ENCODE assay signal across 11 cellular contexts in the genomic region with DNA sequence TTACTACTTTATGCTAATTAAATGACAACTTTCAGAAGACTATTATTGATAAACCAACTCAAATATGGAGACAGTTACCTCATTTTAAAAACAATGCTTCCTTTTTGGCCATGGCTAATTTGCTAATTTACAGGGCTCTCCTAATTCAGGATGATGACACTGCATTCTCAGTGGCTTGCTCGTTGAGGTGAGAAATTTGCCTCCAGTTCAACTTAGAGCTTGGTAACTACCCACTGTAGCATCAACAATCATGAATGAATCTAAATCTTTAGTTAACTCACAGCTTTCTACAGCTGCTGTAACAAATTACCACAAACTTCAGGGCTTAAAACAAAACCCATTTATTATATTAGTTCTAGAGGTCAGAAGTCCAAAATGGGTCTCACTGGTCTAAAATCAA. TPM values are rescaled to one million over a fixed set of nuclear protein-coding genes. Genes with fewer than 3 reads are reported as not detected.
DNase-seq lines count a peak whose midpoint lies in the region; ATAC-seq and TF ChIP-seq lines count a peak whose summit lies in the region.
"Had no signal": no experiment of that assay in that cellular context is flagged by ENCODE, and none has a peak within 500 bp of the region (broad histone marks: within the 10 kb centered on the region; RNA-seq: fewer than 3 reads in every experiment).

No MANE protein-coding gene starts in this region.

- no peak overlapping the region for H2AFZ ChIP-seq in HCT116 (ENCODE audit: low read depth, low read length, poor library complexity, severe bottlenecking)

- H3K79me2 ChIP-seq in HCT116 (ENCODE audit: insufficient read depth, low read length): peaks cover 17% of the 10 kb centered on the region

- peaks cover 3% of the 10 kb centered on the region; the same call in 1 of the 2 replicates for H4K20me1 ChIP-seq in HCT116 (ENCODE audit: insufficient read depth)

- CTCF ChIA-PET in HCT116 (lab: Charles Lee): no interaction called here

- BruUV-seq in HCT116 (replicated peaks; lab: Mats Ljungman, UMichigan): no TSS peak

- H3K9me3 ChIP-seq in HCT116 (ENCODE audit: control insufficient read depth in 1 of 2, insufficient read depth in 1 of 2, low read depth in 1 of 2, low read length in 2 of 2) (no peaks in the 10 kb centered on the region), skeletal muscle satellite cell (replicated peaks; ENCODE audit: low read length) (no peaks in the 10 kb centered on the region)
- H3K9me3 ChIP-seq: upper lobe of left lung had no signal

- ATAC-seq in HCT116: no peak

- DNase-seq in HCT116 (ENCODE audit: low read depth, low spot score) (no peak), epithelial cell of prostate (ENCODE audit: low read depth, low spot score) (no peak), SHP77 treated with DMSO at 0.1 percent for 48 hours (lab: John Stamatoyannopoulos, UW) (no peak), mucosa of gallbladder (ENCODE audit: low spot score) (no peak), T-helper 9 cell (no peak)
- DNase-seq in T-helper 2 cell treated with Interferon-gamma antibody and Interleukin-4, amounts not matched to agents 5 μg/mL and 100 μg/mL, for 36 hours (ENCODE audit: low spot score): no peak
- DNase-seq: NCI-H2081, occipital lobe, RPMI8226, upper lobe of left lung had no signal

- H3K4me1 Mint-ChIP-seq in T-helper 2 cell treated with Interferon-gamma antibody and Interleukin-4, amounts not matched to agents 5 μg/mL and 100 μg/mL, for 36 hours (ENCODE audit: low read depth): peaks cover 28% of the 10 kb centered on the region

- POLR2A ChIA-PET in HCT116 (lab: Charles Lee): no interaction called here

- intact Hi-C loops in HCT116 (cut with micrococcal nuclease): no loop called here

- TF ChIP-seq CTCF in HCT116 (IDR thresholded peaks at IDR 0.05 in 2 of 3, conservative IDR thresholded peaks at IDR 0.05 in 1 of 3; ENCODE audit: borderline replicate concordance in 1 of 3, insufficient read depth in 1 of 3, low read depth in 2 of 3, low read length in 2 of 3): no peak

- peaks cover 50% of the 10 kb centered on the region for H3K36me3 Mint-ChIP-seq in T-helper 2 cell treated with Interferon-gamma antibody and Interleukin-4, amounts not matched to agents 5 μg/mL and 100 μg/mL, for 36 hours (ENCODE audit: low read depth)

- no peak for TF ChIP-seq POLR2A in HCT116 (IDR thresholded peaks at IDR 0.05; ENCODE audit: borderline replicate concordance, extremely low read depth, insufficient read depth, insufficient read length)

- no peaks in the 10 kb centered on the region for H3K9me3 Mint-ChIP-seq in T-helper 2 cell treated with Interferon-gamma antibody and Interleukin-4, amounts not matched to agents 5 μg/mL and 100 μg/mL, for 36 hours

- no peaks in the 10 kb centered on the region for H3K9me2 ChIP-seq in HCT116 (ENCODE audit: insufficient read depth)

- H3K27ac Mint-ChIP-seq in T-helper 2 cell treated with Interferon-gamma antibody and Interleukin-4, amounts not matched to agents 5 μg/mL and 100 μg/mL, for 36 hours: peak overlapping the region; percentile 86

- H3K4me2 ChIP-seq in HCT116 (ENCODE audit: low read length): peak overlapping the region; percentile 67
- peak overlapping the region; percentile 75 for H3K4me2 ChIP-seq in skeletal muscle satellite cell (ENCODE audit: low read length)

- H3K4me1 ChIP-seq in HCT116 (ENCODE audit: control insufficient read depth in 1 of 2, insufficient read depth in 2 of 2, low read length in 2 of 2): peaks cover 24 to 31% of the 10 kb centered on the region in 2 experiments
- H3K4me1 ChIP-seq in skeletal muscle satellite cell (ENCODE audit: control insufficient read depth, insufficient read depth, low read length): peaks cover 30% of the 10 kb centered on the region

- H3K27me3 ChIP-seq in HCT116 (ENCODE audit: insufficient read depth, low read length) (no peaks in the 10 kb centered on the region), skeletal muscle satellite cell (ENCODE audit: control insufficient read depth, insufficient read depth, low read length) (no peaks in the 10 kb centered on the region)
- H3K27me3 ChIP-seq: upper lobe of left lung had no signal

- no peak for TF ChIP-seq RAD21 in HCT116 (IDR thresholded peaks at IDR 0.05; ENCODE audit: low read depth)

- RAD21 ChIA-PET in HCT116 (lab: Charles Lee; ENCODE audit: low non-redundant PET in 1 of 2, low total read pairs in 2 of 2, uncharacterized antibody in 2 of 2, unreplicated experiment in 2 of 2): no interaction called here

- H3K27me3 Mint-ChIP-seq in T-helper 2 cell treated with Interferon-gamma antibody and Interleukin-4, amounts not matched to agents 5 μg/mL and 100 μg/mL, for 36 hours (ENCODE audit: low read depth): no peaks in the 10 kb centered on the region

- H3K27ac ChIP-seq in HCT116 (ENCODE audit: low read depth, low read length) (peak overlapping the region; percentile 81; the same call in 1 of the 2 replicates), epithelial cell of prostate (peak overlapping the region; percentile 76)

- H3K9ac ChIP-seq in HCT116 (ENCODE audit: low read length): peak overlapping the region; percentile 45
- H3K9ac ChIP-seq in skeletal muscle satellite cell (ENCODE audit: low read depth, low read length): peak overlapping the region; percentile 77

- H3K36me3 ChIP-seq in HCT116 (ENCODE audit: control insufficient read depth in 1 of 2, insufficient read depth in 2 of 2, low read length in 2 of 2) (peaks cover 9 to 16% of the 10 kb centered on the region in 2 experiments; a peak in 3 of 4 replicates), skeletal muscle satellite cell (ENCODE audit: insufficient read depth, low read length) (peaks cover 26% of the 10 kb centered on the region)

- H3K4me3 Mint-ChIP-seq in T-helper 2 cell treated with Interferon-gamma antibody and Interleukin-4, amounts not matched to agents 5 μg/mL and 100 μg/mL, for 36 hours: peak overlapping the region; percentile 27

- H3K4me3 ChIP-seq in HCT116 (replicated peaks in 1 of 2; ENCODE audit: low read depth in 1 of 2, low read length in 2 of 2) (peak overlapping the region in 1 of 2 experiments; percentile 17; a peak in 1 of 4 replicates), skeletal muscle satellite cell (ENCODE audit: low read length) (peak overlapping the region; percentile 39)
- H3K4me3 ChIP-seq: upper lobe of left lung had no signal

TF ChIP-seq in HCT116, 20 proteins besides CTCF, POLR2A, EP300 and RAD21:
- TF ChIP-seq, protein P1, sequence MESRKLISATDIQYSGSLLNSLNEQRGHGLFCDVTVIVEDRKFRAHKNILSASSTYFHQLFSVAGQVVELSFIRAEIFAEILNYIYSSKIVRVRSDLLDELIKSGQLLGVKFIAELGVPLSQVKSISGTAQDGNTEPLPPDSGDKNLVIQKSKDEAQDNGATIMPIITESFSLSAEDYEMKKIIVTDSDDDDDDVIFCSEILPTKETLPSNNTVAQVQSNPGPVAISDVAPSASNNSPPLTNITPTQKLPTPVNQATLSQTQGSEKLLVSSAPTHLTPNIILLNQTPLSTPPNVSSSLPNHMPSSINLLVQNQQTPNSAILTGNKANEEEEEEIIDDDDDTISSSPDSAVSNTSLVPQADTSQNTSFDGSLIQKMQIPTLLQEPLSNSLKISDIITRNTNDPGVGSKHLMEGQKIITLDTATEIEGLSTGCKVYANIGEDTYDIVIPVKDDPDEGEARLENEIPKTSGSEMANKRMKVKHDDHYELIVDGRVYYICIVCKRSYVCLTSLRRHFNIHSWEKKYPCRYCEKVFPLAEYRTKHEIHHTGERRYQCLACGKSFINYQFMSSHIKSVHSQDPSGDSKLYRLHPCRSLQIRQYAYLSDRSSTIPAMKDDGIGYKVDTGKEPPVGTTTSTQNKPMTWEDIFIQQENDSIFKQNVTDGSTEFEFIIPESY (IDR thresholded peaks at IDR 0.05; ENCODE audit: extremely low read depth, insufficient replicate concordance, low read length): no peak
- no peak for TF ChIP-seq SP1 (IDR thresholded peaks at IDR 0.05; ENCODE audit: low read depth)
- no peak for TF ChIP-seq CBX3 (IDR thresholded peaks at IDR 0.05; ENCODE audit: low read depth)

RNA-seq across cellular contexts. Expression of a gene that starts 14.0 kb away (rescaled TPM):
- 40.0 TPM for total RNA-seq in HCT116 (2021; ENCODE audit: unreplicated experiment)
- 11.0 and 15.0 TPM in 2 replicates for polyA plus RNA-seq in HCT116 (2012)
- 45.9 and 48.5 TPM in 2 replicates for total RNA-seq in skeletal muscle satellite cell (2012; rRNA removed)
- total RNA-seq in mucosa of gallbladder: 54.3 TPM

RNA-seq across cellular contexts. Expression of a gene that starts 14.2 kb away (rescaled TPM):
- 205 TPM for total RNA-seq in HCT116 (2021; ENCODE audit: unreplicated experiment)
- 74.2 and 88.1 TPM in 2 replicates for polyA plus RNA-seq in HCT116 (2012)
- total RNA-seq in skeletal muscle satellite cell (2012; rRNA removed): 188 and 213 TPM in 2 replicates
- 29.4 TPM for total RNA-seq in mucosa of gallbladder

RNA-seq across cellular contexts. Expression of a gene that starts 33.9 kb away (rescaled TPM):
- total RNA-seq in HCT116 (2021; ENCODE audit: unreplicated experiment) (42.1 TPM), mucosa of gallbladder (55.0 TPM)
- 34.3 and 42.6 TPM in 2 replicates for polyA plus RNA-seq in HCT116 (2012)
- 77.3 and 87.8 TPM in 2 replicates for total RNA-seq in skeletal muscle satellite cell (2012; rRNA removed)

RNA-seq across cellular contexts. Expression of a gene that starts 34.2 kb away (rescaled TPM):
- total RNA-seq in HCT116 (2021; ENCODE audit: unreplicated experiment): 124 TPM
- 96.1 and 109 TPM in 2 replicates for polyA plus RNA-seq in HCT116 (2012)
- 101 and 140 TPM in 2 replicates for total RNA-seq in skeletal muscle satellite cell (2012; rRNA removed)
- 106 TPM for total RNA-seq in mucosa of gallbladder
